Comparison of ENCODE assay signal across 14 cellular contexts in the genomic region with DNA sequence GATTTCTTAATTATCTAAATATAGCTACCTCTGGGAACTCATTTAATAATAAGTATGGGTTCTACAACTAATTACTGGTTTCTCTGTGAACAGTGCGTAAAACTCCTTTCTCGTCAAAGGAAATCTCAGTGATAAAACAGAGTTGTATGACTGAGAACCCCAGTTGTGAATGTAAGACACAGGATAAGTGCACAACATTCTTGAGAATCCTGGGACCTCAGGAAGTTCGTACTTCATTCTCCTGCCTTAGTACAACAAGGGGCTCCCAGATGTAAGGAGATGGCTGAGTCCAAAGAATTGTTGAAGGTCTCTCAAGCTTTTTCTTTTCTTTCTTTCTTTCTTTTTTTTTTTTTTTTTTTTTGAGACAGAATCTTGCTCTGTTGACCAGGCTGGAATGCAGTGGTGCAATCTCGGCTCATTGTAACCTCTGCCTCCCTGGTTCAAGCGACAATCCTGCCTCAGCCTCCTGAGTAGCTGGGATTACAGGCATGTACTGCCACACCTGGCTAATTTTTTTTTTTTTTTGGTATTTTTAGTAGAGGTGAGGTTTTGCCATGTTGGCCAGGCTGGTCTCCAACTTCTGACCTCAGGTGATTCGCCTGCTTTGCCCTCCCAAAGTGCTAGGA. TPM values are rescaled to one million over a fixed set of nuclear protein-coding genes. Genes with fewer than 3 reads are reported as not detected.
A peak's percentile ranks its signal among the peaks of the same experiment; 100 is the strongest.
DNase-seq lines count a peak whose midpoint lies in the region; ATAC-seq and TF ChIP-seq lines count a peak whose summit lies in the region.
"Had no signal": no experiment of that assay in that cellular context is flagged by ENCODE, and none has a peak within 500 bp of the region (broad histone marks: within the 10 kb centered on the region; RNA-seq: fewer than 3 reads in every experiment).

No MANE protein-coding gene starts in this region.

- H3K4ac ChIP-seq in IMR-90 (ENCODE audit: low read depth, low read length) (no peak overlapping the region), mesenchymal stem cell (ENCODE audit: low read depth in 1 of 2, low read length in 2 of 2) (no peak overlapping the region)

- H2AK5ac ChIP-seq in IMR-90 (ENCODE audit: low read depth, low read length) = peak overlapping the region; percentile 48; the same call in 1 of the 2 replicates
- H2AK5ac ChIP-seq in mesenchymal stem cell (ENCODE audit: low read length, severe bottlenecking) = no peak overlapping the region

- peak overlapping the region; percentile 60 for H3K27ac Mint-ChIP-seq in dendritic cell treated with granulocyte-macrophage colony-stimulating factor and Interleukin-4, amounts not matched to agents 40 ng/mL and 50 ng/mL, for 4 days
- H3K27ac Mint-ChIP-seq: B cell had no signal

- H3K4me3 ChIP-seq in IMR-90 (ENCODE audit: insufficient read depth, low read depth, low read length) = no peak overlapping the region
- no peak overlapping the region for H3K4me3 ChIP-seq in mesenchymal stem cell (ENCODE audit: insufficient read depth in 1 of 2, low read depth in 1 of 2, low read length in 2 of 2)
- H3K4me3 ChIP-seq in subcutaneous abdominal adipose tissue (ENCODE audit: low read depth in 1 of 5, low read length in 5 of 5) = no peak overlapping the region
- H3K4me3 ChIP-seq: HAP-1 had no signal

- peaks cover 87% of the 10 kb centered on the region for H3K36me3 Mint-ChIP-seq in dendritic cell treated with granulocyte-macrophage colony-stimulating factor and Interleukin-4, amounts not matched to agents 40 ng/mL and 50 ng/mL, for 4 days (ENCODE audit: low read depth)

- no peak overlapping the region for H3K4me3 Mint-ChIP-seq in dendritic cell treated with granulocyte-macrophage colony-stimulating factor and Interleukin-4, amounts not matched to agents 40 ng/mL and 50 ng/mL, for 4 days
- H3K4me3 Mint-ChIP-seq: B cell; CD4-positive, alpha-beta memory T cell had no signal

- H2BK20ac ChIP-seq in IMR-90 (ENCODE audit: low read depth, low read length) = no peak overlapping the region

- no peak for ATAC-seq in IMR-90 (ENCODE audit: low read depth)

- H3K79me1 ChIP-seq in IMR-90 (ENCODE audit: low read depth in 1 of 2, low read length in 2 of 2) = peaks cover 4 to 30% of the 10 kb centered on the region in 2 experiments; a peak in 3 of 4 replicates
- H3K79me1 ChIP-seq in mesenchymal stem cell (replicated peaks; ENCODE audit: low read length, poor library complexity, severe bottlenecking) = peaks cover 8% of the 10 kb centered on the region

- CTCF ChIA-PET in IMR-90 (lab: Yijun Ruan, JAX) = interaction anchor here (0.5 kb wide), 1 partner anchor 80 kb away, joined by 5 read pairs; no protein-coding TSS in a partner anchor

- H4K5ac ChIP-seq in IMR-90 (ENCODE audit: low read depth, low read length) = no peak overlapping the region

- TF ChIP-seq CTCF in IMR-90 (conservative IDR thresholded peaks at IDR 0.05; ENCODE audit: low read depth, low read length) = no peak

- no peak overlapping the region for H3K27ac ChIP-seq in IMR-90 (ENCODE audit: insufficient read depth, low read length)
- H3K27ac ChIP-seq in mesenchymal stem cell (ENCODE audit: low read length, poor library complexity, severe bottlenecking) = no peak overlapping the region
- H3K27ac ChIP-seq in subcutaneous abdominal adipose tissue (ENCODE audit: low read depth, low read length) = peak overlapping the region; percentile 24
- no peak overlapping the region for H3K27ac ChIP-seq in caudate nucleus (ENCODE audit: low read depth, low read length)

- H3K9me1 ChIP-seq in IMR-90 (ENCODE audit: insufficient read depth, low read length) = peaks cover 4% of the 10 kb centered on the region; the same call in 1 of the 2 replicates

- DNase-seq in IMR-90 (no peak), mesenchymal stem cell (peak; percentile 44), NCI-H1417 treated with DMSO at 0.1 percent for 48 hours (lab: John Stamatoyannopoulos, UW) (no peak), NCI-H345 treated with DMSO at 0.1 percent for 48 hours (lab: John Stamatoyannopoulos, UW; ENCODE audit: unreplicated experiment) (no peak), caudate nucleus (lab: John Stamatoyannopoulos, UW) (no peak)
- DNase-seq: CD4-positive, alpha-beta memory T cell; NCI-H1930; NCI-H2171 treated with DMSO at 0.1 percent for 48 hours; NCI-H774; RPMI8226 had no signal

- TF ChIP-seq POLR2A in IMR-90 (IDR thresholded peaks at IDR 0.05; ENCODE audit: low read depth, low read length) = no peak

- POLR2A ChIA-PET in IMR-90 (lab: Charles Lee; ENCODE audit: unreplicated experiment) = no interaction called here

- no peak overlapping the region for H4K91ac ChIP-seq in IMR-90 (ENCODE audit: insufficient read depth, low read depth, low read length)
- H4K91ac ChIP-seq in mesenchymal stem cell (ENCODE audit: low read length) = no peak overlapping the region

- H3K56ac ChIP-seq in IMR-90 (ENCODE audit: extremely low read depth, insufficient read depth, low read length) = no peak overlapping the region

- H3K36me3 ChIP-seq in IMR-90 (ENCODE audit: control insufficient read depth, insufficient read depth, low read length) (peaks cover 36% of the 10 kb centered on the region), mesenchymal stem cell (ENCODE audit: control insufficient read depth in 1 of 2, insufficient read depth in 2 of 2, low read depth in 1 of 2, low read length in 2 of 2) (peaks cover 37 to 74% of the 10 kb centered on the region in 2 experiments), subcutaneous abdominal adipose tissue (ENCODE audit: control insufficient read depth in 5 of 5, insufficient read depth in 5 of 5, low read length in 5 of 5) (peaks cover 16 to 61% (median 31%) of the 10 kb centered on the region in 5 donors)

- H3K23ac ChIP-seq in IMR-90 (ENCODE audit: low read depth, low read length) = no peak overlapping the region
- no peak overlapping the region for H3K23ac ChIP-seq in mesenchymal stem cell (ENCODE audit: low read length in 2 of 2)

- intact Hi-C loops in IMR-90 (cut with micrococcal nuclease) = no loop called here
- intact Hi-C loops in dendritic cell treated with granulocyte-macrophage colony-stimulating factor and Interleukin-4, amounts not matched to agents 40 ng/mL and 50 ng/mL, for 4 days (cut with micrococcal nuclease) = no loop called here

- no peak for TF ChIP-seq RAD21 in IMR-90 (IDR thresholded peaks at IDR 0.05; ENCODE audit: low read length)

- H2BK120ac ChIP-seq in IMR-90 (ENCODE audit: low read depth, low read length) (no peak overlapping the region), mesenchymal stem cell (ENCODE audit: low read depth, low read length) (no peak overlapping the region)

- H3K4me2 ChIP-seq in IMR-90 (ENCODE audit: low read depth, low read length) (no peak overlapping the region), mesenchymal stem cell (ENCODE audit: low read length, poor library complexity, severe bottlenecking) (no peak overlapping the region)

- no peak overlapping the region for H2BK5ac ChIP-seq in IMR-90 (ENCODE audit: low read depth, low read length, poor library complexity, severe bottlenecking)
- no peak overlapping the region for H2BK5ac ChIP-seq in mesenchymal stem cell (ENCODE audit: low read depth, low read length, poor library complexity, severe bottlenecking)

- H2AK9ac ChIP-seq in IMR-90 (replicated peaks; ENCODE audit: low read depth, low read length, poor library complexity) = no peak overlapping the region

- no peaks in the 10 kb centered on the region for H3K27me3 ChIP-seq in IMR-90 (ENCODE audit: control insufficient read depth, insufficient read depth, low read length)
- H3K27me3 ChIP-seq in mesenchymal stem cell (ENCODE audit: control insufficient read depth in 1 of 2, insufficient read depth in 1 of 2, low read length in 2 of 2) = no peaks in the 10 kb centered on the region
- H3K27me3 ChIP-seq in subcutaneous abdominal adipose tissue (ENCODE audit: control insufficient read depth in 5 of 5, insufficient read depth in 4 of 5, low read length in 5 of 5) = no peaks in the 10 kb centered on the region

- H2BK12ac ChIP-seq in mesenchymal stem cell (ENCODE audit: low read length in 2 of 2) = no peak overlapping the region

- H2BK15ac ChIP-seq in IMR-90 (ENCODE audit: low read depth, low read length) = 0 out of 3 replicates have a peak overlapping the region, but pooled peaks have one; percentile 35
- H2BK15ac ChIP-seq in mesenchymal stem cell (ENCODE audit: low read depth, poor library complexity, severe bottlenecking) = no peak overlapping the region

- no peak overlapping the region for H2AFZ ChIP-seq in IMR-90 (replicated peaks; ENCODE audit: low read length, poor library complexity)
- no peak overlapping the region for H2AFZ ChIP-seq in mesenchymal stem cell (ENCODE audit: low read depth, low read length)

- peaks cover 8% of the 10 kb centered on the region for H4K20me1 ChIP-seq in IMR-90 (ENCODE audit: insufficient read depth, low read length)

- H3K9ac ChIP-seq in IMR-90 (ENCODE audit: low read depth, low read length) = no peak overlapping the region
- peak overlapping the region; percentile 18 for H3K9ac ChIP-seq in mesenchymal stem cell (ENCODE audit: low read length)
- H3K9ac ChIP-seq in subcutaneous abdominal adipose tissue (ENCODE audit: low read length in 5 of 5) = no peak overlapping the region

- no TSS peak for BruUV-seq in IMR-90 (replicated peaks; lab: Mats Ljungman, UMichigan)

- H3K9me3 ChIP-seq in IMR-90 (ENCODE audit: control insufficient read depth, insufficient read depth, low read length) (no peaks in the 10 kb centered on the region), mesenchymal stem cell (ENCODE audit: control insufficient read depth, low read length) (no peaks in the 10 kb centered on the region), subcutaneous abdominal adipose tissue (ENCODE audit: control insufficient read depth in 5 of 5, low read length in 5 of 5) (no peaks in the 10 kb centered on the region)
- H3K9me3 ChIP-seq: HAP-1 had no signal

- peaks cover 22% of the 10 kb centered on the region for H3K4me1 Mint-ChIP-seq in dendritic cell treated with granulocyte-macrophage colony-stimulating factor and Interleukin-4, amounts not matched to agents 40 ng/mL and 50 ng/mL, for 4 days (ENCODE audit: low read depth)

- no peaks in the 10 kb centered on the region for H3K9me3 Mint-ChIP-seq in dendritic cell treated with granulocyte-macrophage colony-stimulating factor and Interleukin-4, amounts not matched to agents 40 ng/mL and 50 ng/mL, for 4 days
- H3K9me3 Mint-ChIP-seq: CD4-positive, alpha-beta memory T cell had no signal

- dilution Hi-C loops in IMR-90 (cut with HindIII; ENCODE audit: low sequenced_read_pairs, unreplicated experiment) = no loop called here

- H3K18ac ChIP-seq in IMR-90 (ENCODE audit: low read depth, low read length) (0 out of 2 replicates have a peak overlapping the region, but pooled peaks have one; percentile 9), mesenchymal stem cell (ENCODE audit: low read depth in 1 of 2, low read length in 2 of 2) (no peak overlapping the region)

- no CpG with 5 or more reads among the region's 6 CpGs for WGBS in IMR-90 (ENCODE audit: extremely low coverage in 2 of 2, insufficient read length in 1 of 2), 2 experiments
- 90% methylated on average over 4 of the region's 6 CpGs for WGBS in mesenchymal stem cell

- H3K14ac ChIP-seq in IMR-90 (replicated peaks; ENCODE audit: low read depth, low read length) (peak overlapping the region; percentile 28; the same call in 1 of the 2 replicates), mesenchymal stem cell (ENCODE audit: low read length in 2 of 2) (no peak overlapping the region)

- in situ Hi-C loops in IMR-90 (cut with MboI; ENCODE audit: low sequenced_read_pairs) = no loop called here

- peaks cover 17% of the 10 kb centered on the region for H3K4me1 ChIP-seq in IMR-90 (ENCODE audit: control insufficient read depth, insufficient read depth, low read length)
- H3K4me1 ChIP-seq in mesenchymal stem cell (ENCODE audit: control insufficient read depth, insufficient read depth, low read depth, low read length) = peaks cover 5% of the 10 kb centered on the region
- H3K4me1 ChIP-seq in subcutaneous abdominal adipose tissue (ENCODE audit: control insufficient read depth in 5 of 5, insufficient read depth in 5 of 5, low read length in 5 of 5) = peaks cover 4 to 32% (median 18%) of the 10 kb centered on the region in 5 donors
- H3K4me1 ChIP-seq: HAP-1 had no signal

- H4K8ac ChIP-seq in IMR-90 (ENCODE audit: low read depth in 2 of 2, low read length in 2 of 2) (peak overlapping the region in 1 of 2 experiments; percentile 19; a peak in 1 of 4 replicates), mesenchymal stem cell (ENCODE audit: low read length) (no peak overlapping the region)

- H3K27me3 Mint-ChIP-seq in dendritic cell treated with granulocyte-macrophage colony-stimulating factor and Interleukin-4, amounts not matched to agents 40 ng/mL and 50 ng/mL, for 4 days = no peaks in the 10 kb centered on the region
- H3K27me3 Mint-ChIP-seq: B cell; CD4-positive, alpha-beta memory T cell had no signal

RNA-seq across cellular contexts. Expression of a gene that starts 12.5 kb away (rescaled TPM):
- total RNA-seq in IMR-90 (2012; rRNA removed) = 80.3 and 81.4 TPM in 2 replicates
- 39.6 and 50.9 TPM in 2 replicates for polyA plus RNA-seq in IMR-90 (2012; rRNA removed)
- 25.5 and 41.7 TPM in 2 replicates for polyA plus RNA-seq in IMR-90 (2012; cell fraction: cytosol; rRNA removed)
- polyA plus RNA-seq in IMR-90 (2012; cell fraction: nucleus; rRNA removed; ENCODE audit: low replicate concordance) = 19.3 and 58.1 TPM in 2 replicates
- 113 TPM for polyA plus RNA-seq in mesenchymal stem cell (2013, experiment 1 of 2)
- 113 TPM for polyA plus RNA-seq in mesenchymal stem cell (2013, experiment 2 of 2)

RNA-seq across cellular contexts. Expression of a gene that starts 35.8 kb away (rescaled TPM):
- 145 and 156 TPM in 2 replicates for total RNA-seq in IMR-90 (2012; rRNA removed)
- 39.1 and 49.6 TPM in 2 replicates for polyA plus RNA-seq in IMR-90 (2012; rRNA removed)
- polyA plus RNA-seq in IMR-90 (2012; cell fraction: cytosol; rRNA removed) = 11.3 and 13.5 TPM in 2 replicates
- 7.7 and 33.1 TPM in 2 replicates for polyA plus RNA-seq in IMR-90 (2012; cell fraction: nucleus; rRNA removed; ENCODE audit: low replicate concordance)
- polyA plus RNA-seq in mesenchymal stem cell (2013, experiment 1 of 2) = 129 TPM
- polyA plus RNA-seq in mesenchymal stem cell (2013, experiment 2 of 2) = 127 TPM

RNA-seq across cellular contexts. Expression of a gene that starts 49.1 kb away (rescaled TPM):
- 10.6 and 12.0 TPM in 2 replicates for total RNA-seq in IMR-90 (2012; rRNA removed)
- 10.6 and 12.5 TPM in 2 replicates for polyA plus RNA-seq in IMR-90 (2012; rRNA removed)
- 5.4 and 6.0 TPM in 2 replicates for polyA plus RNA-seq in IMR-90 (2012; cell fraction: cytosol; rRNA removed)
- polyA plus RNA-seq in IMR-90 (2012; cell fraction: nucleus; rRNA removed; ENCODE audit: low replicate concordance) = 6.3 and 26.3 TPM in 2 replicates
- polyA plus RNA-seq in mesenchymal stem cell (2013, experiment 1 of 2) = 14.4 TPM
- polyA plus RNA-seq in mesenchymal stem cell (2013, experiment 2 of 2) = 17.1 TPM
